Comparison of ENCODE assay signal across 14 cellular contexts in genomic region chr2:108580079-108580478, GRCh38. TPM values are rescaled to one million over a fixed set of nuclear protein-coding genes. Genes with fewer than 3 reads are reported as not detected.
DNase-seq lines count a peak whose midpoint lies in the region; ATAC-seq, FAIRE-seq and TF ChIP-seq lines count a peak whose summit lies in the region.
"Had no signal": no experiment of that assay in that cellular context is flagged by ENCODE, and none has a peak within 500 bp of the region (broad histone marks: within the 10 kb centered on the region; RNA-seq: fewer than 3 reads in every experiment).

No MANE protein-coding gene starts in this region.

- no peaks in the 10 kb centered on the region for H3K27me3 ChIP-seq in smooth muscle cell (ENCODE audit: low read depth)
- H3K27me3 ChIP-seq: MG63, upper lobe of left lung had no signal

- H3K27me3 Mint-ChIP-seq in activated CD4-positive, alpha-beta T cell treated with anti-CD3 and anti-CD28 coated beads, Interleukin-2, amount 10 ng/mL, durations not matched to agents 24 days and 14 days = no peaks in the 10 kb centered on the region
- no peaks in the 10 kb centered on the region for H3K27me3 Mint-ChIP-seq in activated B cell treated with CpG ODN at 0.5 μM for 24 hours
- H3K27me3 Mint-ChIP-seq in immature natural killer cell (ENCODE audit: low read depth in 3 of 3) = no peaks in the 10 kb centered on the region
- H3K27me3 Mint-ChIP-seq: activated CD4-positive, alpha-beta T cell treated with anti-CD3 and anti-CD28 coated beads, Interleukin-2, amount 10 ng/mL, durations not matched to agents 7 days and 5 days; central memory CD8-positive, alpha-beta T cell had no signal

- POLR2A ChIA-PET in activated B cell treated with CpG ODN at 0.5 μM for 24 hours (lab: Charles Lee) = interaction anchor here (1.4 kb wide), 1 partner anchor 46 kb away, joined by 6 read pairs; no protein-coding TSS in a partner anchor

- no peaks in the 10 kb centered on the region for H3F3A ChIP-seq in smooth muscle cell (ENCODE audit: low read depth)

- peak overlapping the region; percentile 24 to 35 for H3K27ac ChIP-seq in kidney (ENCODE audit: low read depth in 2 of 2, low read length in 2 of 2)
- peak overlapping the region; percentile 52 for H3K27ac ChIP-seq in smooth muscle cell (ENCODE audit: low read depth)

- no peak for FAIRE-seq in kidney (lab: Jason Lieb, UNC)

- no peak for DNase-seq in activated CD4-positive, alpha-beta T cell treated with anti-CD3 and anti-CD28 coated beads, Interleukin-2, amount 10 ng/mL, durations not matched to agents 24 days and 14 days
- no peak for DNase-seq in activated CD4-positive, alpha-beta T cell treated with anti-CD3 and anti-CD28 coated beads for 48 hours
- DNase-seq in activated B cell treated with CpG ODN at 0.5 μM for 24 hours (no peak), kidney (no peak), smooth muscle cell (lab: John Stamatoyannopoulos, UW; ENCODE audit: unreplicated experiment) (no peak), immature natural killer cell (no peak), NCI-H82 (lab: John Stamatoyannopoulos, UW) (no peak)
- DNase-seq: activated CD4-positive, alpha-beta T cell treated with anti-CD3 and anti-CD28 coated beads, Interleukin-2, amount 10 ng/mL, durations not matched to agents 7 days and 5 days; NCI-H2171 had no signal

- H3K79me2 ChIP-seq in smooth muscle cell (ENCODE audit: low read depth) = peaks cover 88% of the 10 kb centered on the region

- no peaks in the 10 kb centered on the region for H3K9me3 Mint-ChIP-seq in activated CD4-positive, alpha-beta T cell treated with anti-CD3 and anti-CD28 coated beads, Interleukin-2, amount 10 ng/mL, durations not matched to agents 24 days and 14 days
- H3K9me3 Mint-ChIP-seq in activated B cell treated with CpG ODN at 0.5 μM for 24 hours = no peaks in the 10 kb centered on the region
- no peaks in the 10 kb centered on the region for H3K9me3 Mint-ChIP-seq in immature natural killer cell
- H3K9me3 Mint-ChIP-seq: activated CD4-positive, alpha-beta T cell treated with anti-CD3 and anti-CD28 coated beads, Interleukin-2, amount 10 ng/mL, durations not matched to agents 7 days and 5 days; central memory CD8-positive, alpha-beta T cell; GM23338 had no signal

- peaks cover 9% of the 10 kb centered on the region for H4K20me1 ChIP-seq in smooth muscle cell (ENCODE audit: low read depth)

- TF ChIP-seq CTCF in activated B cell treated with CpG ODN at 0.5 μM for 24 hours (IDR thresholded peaks at IDR 0.05) (no peak), kidney (IDR thresholded peaks at IDR 0.05; ENCODE audit: borderline replicate concordance, extremely low read depth, insufficient read depth) (no peak), smooth muscle cell (IDR thresholded peaks at IDR 0.05; ENCODE audit: borderline replicate concordance, insufficient read depth, poor library complexity, severe bottlenecking) (no peak)

- no peak for ATAC-seq in activated B cell treated with CpG ODN at 0.5 μM for 24 hours (ENCODE audit: low read depth)
- no peak for ATAC-seq in HG02852 (IDR thresholded peaks at IDR 0.05; ENCODE audit: unreplicated experiment)
- ATAC-seq: GM23338 had no signal

- H3K36me3 ChIP-seq in kidney (ENCODE audit: control insufficient read depth in 1 of 2, insufficient read depth in 2 of 2, low read length in 2 of 2) (no peaks in the 10 kb centered on the region), smooth muscle cell (ENCODE audit: low read depth) (no peaks in the 10 kb centered on the region)
- H3K36me3 ChIP-seq: MG63, upper lobe of left lung had no signal

- H3K36me3 Mint-ChIP-seq in activated CD4-positive, alpha-beta T cell treated with anti-CD3 and anti-CD28 coated beads, Interleukin-2, amount 10 ng/mL, durations not matched to agents 24 days and 14 days (ENCODE audit: low read depth) = no peaks in the 10 kb centered on the region
- H3K36me3 Mint-ChIP-seq in activated B cell treated with CpG ODN at 0.5 μM for 24 hours (ENCODE audit: low read depth) (no peaks in the 10 kb centered on the region), immature natural killer cell (no peaks in the 10 kb centered on the region)

- H3K9ac ChIP-seq in kidney (ENCODE audit: low read length in 2 of 2) (no peak overlapping the region), smooth muscle cell (ENCODE audit: low read depth) (no peak overlapping the region)

- H3K4me1 ChIP-seq in kidney (ENCODE audit: control insufficient read depth in 1 of 2, insufficient read depth in 1 of 2, low read depth in 1 of 2, low read length in 2 of 2) (peaks cover 12 to 14% of the 10 kb centered on the region in 2 donors), smooth muscle cell (ENCODE audit: low read depth) (peaks cover 12% of the 10 kb centered on the region)

- no peak overlapping the region for H3K4me3 Mint-ChIP-seq in activated CD4-positive, alpha-beta T cell treated with anti-CD3 and anti-CD28 coated beads, Interleukin-2, amount 10 ng/mL, durations not matched to agents 24 days and 14 days
- no peak overlapping the region for H3K4me3 Mint-ChIP-seq in activated B cell treated with CpG ODN at 0.5 μM for 24 hours
- no peak overlapping the region for H3K4me3 Mint-ChIP-seq in immature natural killer cell
- H3K4me3 Mint-ChIP-seq: activated CD4-positive, alpha-beta T cell treated with anti-CD3 and anti-CD28 coated beads, Interleukin-2, amount 10 ng/mL, durations not matched to agents 7 days and 5 days; central memory CD8-positive, alpha-beta T cell; GM23338 had no signal

- peak overlapping the region; percentile 63 for H3K27ac Mint-ChIP-seq in activated CD4-positive, alpha-beta T cell treated with anti-CD3 and anti-CD28 coated beads, Interleukin-2, amount 10 ng/mL, durations not matched to agents 24 days and 14 days
- H3K27ac Mint-ChIP-seq in activated B cell treated with CpG ODN at 0.5 μM for 24 hours (peak overlapping the region; percentile 73), immature natural killer cell (peak overlapping the region in 3 of 6 donors; percentile 26 to 51 (median 47))
- H3K27ac Mint-ChIP-seq: activated CD4-positive, alpha-beta T cell treated with anti-CD3 and anti-CD28 coated beads, Interleukin-2, amount 10 ng/mL, durations not matched to agents 7 days and 5 days; GM23338 had no signal

- H3K4me2 ChIP-seq in smooth muscle cell = no peak overlapping the region
- H3K4me2 ChIP-seq: GM23338 had no signal

- intact Hi-C loops in activated CD4-positive, alpha-beta T cell treated with anti-CD3 and anti-CD28 coated beads, Interleukin-2, amount 10 ng/mL, durations not matched to agents 24 days and 14 days (cut with micrococcal nuclease) = loop anchor here (2.0 to 5.0 kb wide), 5 partner anchors 15 to 183 kb away; partner anchors contain the start of genes GCC2 and LIMS1
- intact Hi-C loops in activated B cell treated with CpG ODN at 0.5 μM for 24 hours (cut with micrococcal nuclease) = loop anchor here (5.0 to 10.0 kb wide), 5 partner anchors 88 to 1998 kb away; no protein-coding TSS in a partner anchor
- intact Hi-C loops in kidney (cut with DNase I) = loop anchor here (10.0 kb wide), 1 partner anchor 225 kb away; no protein-coding TSS in a partner anchor

- H2AFZ ChIP-seq in smooth muscle cell (ENCODE audit: low read depth) = no peak overlapping the region
- H2AFZ ChIP-seq: GM23338 had no signal

- WGBS in smooth muscle cell (ENCODE audit: low lambda C conversion rate) = 98% methylated on average over 2 of the region's 2 CpGs

- CTCF ChIA-PET in activated B cell treated with CpG ODN at 0.5 μM for 24 hours (lab: Charles Lee) = no interaction called here

- H3K9me3 ChIP-seq in kidney (ENCODE audit: control insufficient read depth in 1 of 2, low read length in 2 of 2) (no peaks in the 10 kb centered on the region), smooth muscle cell (replicated peaks; ENCODE audit: low read depth) (no peaks in the 10 kb centered on the region)
- H3K9me3 ChIP-seq: MG63, upper lobe of left lung had no signal

- no peak overlapping the region for H3K4me3 ChIP-seq in kidney (ENCODE audit: low read length in 2 of 2)
- no peak overlapping the region for H3K4me3 ChIP-seq in smooth muscle cell
- H3K4me3 ChIP-seq: GM23338, MG63, upper lobe of left lung had no signal

- H3K4me1 Mint-ChIP-seq in activated CD4-positive, alpha-beta T cell treated with anti-CD3 and anti-CD28 coated beads, Interleukin-2, amount 10 ng/mL, durations not matched to agents 24 days and 14 days = peaks cover 25% of the 10 kb centered on the region
- H3K4me1 Mint-ChIP-seq in activated B cell treated with CpG ODN at 0.5 μM for 24 hours (peaks cover 52% of the 10 kb centered on the region), immature natural killer cell (peaks cover 3 to 17% of the 10 kb centered on the region in 2 donors)

RNA-seq across cellular contexts. Expression of gene LIMS1, which starts 45.8 kb away (rescaled TPM):
- 63.1 and 66.0 TPM in 2 replicates for total RNA-seq in activated CD4-positive, alpha-beta T cell treated with anti-CD3 and anti-CD28 coated beads, Interleukin-2, amount 10 ng/mL, durations not matched to agents 24 days and 14 days
- total RNA-seq in activated B cell treated with CpG ODN at 0.5 μM for 24 hours (33.3 and 34.8 TPM in 2 replicates), kidney (65.1 TPM), smooth muscle cell (147 and 155 TPM in 2 replicates)
- polyA plus RNA-seq in kidney (ENCODE audit: insufficient read depth, low read depth, low replicate concordance) (14.4 TPM), smooth muscle cell (56.9 and 63.1 TPM in 2 replicates), immature natural killer cell (10 to 100 TPM; 31.3 to 64.7 (median 60.6) TPM)
